8 cellular contexts compared by ENCODE assay signal in genomic region chr1:44485229-44485932, GRCh38.
DNase-seq lines count a peak whose midpoint lies in the region; ATAC-seq and TF ChIP-seq lines count a peak whose summit lies in the region.

No MANE protein-coding gene starts in this region.

- H3K27me3 ChIP-seq in PC-3 (ENCODE audit: low read length): no peaks in the 10 kb centered on the region
- H3K27me3 ChIP-seq in gastrocnemius medialis: no peaks in the 10 kb centered on the region

- BruUV-seq in PC-3 (replicated peaks; lab: Mats Ljungman, UMichigan): no TSS peak

- no peaks in the 10 kb centered on the region for H3K9me2 ChIP-seq in PC-3 (replicated peaks; ENCODE audit: low read length)

- H3K4me1 ChIP-seq in PC-3 (ENCODE audit: insufficient read depth, low read length) (peaks cover 14% of the 10 kb centered on the region), gastrocnemius medialis (peaks cover 3 to 9% of the 10 kb centered on the region in 2 donors)

- TF ChIP-seq POLR2A in gastrocnemius medialis (IDR thresholded peaks at IDR 0.05): no peak

- peak overlapping the region; percentile 43 for H2AFZ ChIP-seq in PC-3 (ENCODE audit: low read length)

- DNase-seq in HCEC 1CT: peak; percentile 75
- peak; percentile 48 for DNase-seq in PC-3
- DNase-seq in epithelial cell of prostate (ENCODE audit: low read depth, low spot score): peak; percentile 48
- DNase-seq in gastrocnemius medialis: no peak
- no peak for DNase-seq in T-helper 1 cell

- H3K27ac ChIP-seq in PC-3 (ENCODE audit: low read length) (peak overlapping the region; percentile 17; the same call in 1 of the 2 replicates), epithelial cell of prostate (no peak overlapping the region), gastrocnemius medialis (peak overlapping the region; percentile 46 to 76 (median 72))

- no peaks in the 10 kb centered on the region for H3K79me2 ChIP-seq in PC-3 (ENCODE audit: low read length)

- H3K4me3 ChIP-seq in PC-3 (ENCODE audit: low read length) (no peak overlapping the region), gastrocnemius medialis (peak overlapping the region in 2 of 4 donors; percentile 12 to 34)

- H3K36me3 ChIP-seq in PC-3 (ENCODE audit: low read depth, low read length) (no peaks in the 10 kb centered on the region), gastrocnemius medialis (no peaks in the 10 kb centered on the region)

- intact Hi-C loops in PC-3 (cut with micrococcal nuclease) (no loop called here), gastrocnemius medialis (cut with DNase I; ENCODE audit: low total_unique reads) (loop anchor here (10.0 kb wide), 1 partner anchor 71 kb away; no protein-coding TSS in a partner anchor)

- H3F3A ChIP-seq in PC-3 (ENCODE audit: low read length, unreplicated experiment): no peaks in the 10 kb centered on the region

- ATAC-seq in PC-3 (peak; percentile 71), gastrocnemius medialis (peak; percentile 51 to 61), GM19324 (IDR thresholded peaks at IDR 0.05; ENCODE audit: low FRiP score, unreplicated experiment) (no peak), HG03439 (IDR thresholded peaks at IDR 0.05; ENCODE audit: unreplicated experiment) (no peak), HG03342 (IDR thresholded peaks at IDR 0.05; ENCODE audit: unreplicated experiment) (no peak)

- POLR2A ChIA-PET in PC-3 (lab: Charles Lee; ENCODE audit: unreplicated experiment): no interaction called here

- in situ Hi-C loops in gastrocnemius medialis (cut with MboI; ENCODE audit: low sequenced_read_pairs in 4 of 4): no loop called here

- H3K9ac ChIP-seq in PC-3 (ENCODE audit: low read length): no peak overlapping the region

- CTCF ChIA-PET in PC-3 (lab: Charles Lee): interaction anchor here (0.6 kb wide), 1 partner anchor 187 kb away, joined by 4 read pairs; no protein-coding TSS in a partner anchor

- no peaks in the 10 kb centered on the region for H3K9me3 ChIP-seq in PC-3 (ENCODE audit: low read length)
- no peaks in the 10 kb centered on the region for H3K9me3 ChIP-seq in gastrocnemius medialis

- H3K4me2 ChIP-seq in PC-3 (ENCODE audit: low read length): peak overlapping the region; percentile 1; the same call in 1 of the 2 replicates

- TF ChIP-seq CTCF in PC-3 (conservative IDR thresholded peaks at IDR 0.05; ENCODE audit: low read depth, low read length) (no peak), gastrocnemius medialis (IDR thresholded peaks at IDR 0.05 in 4 of 5, conservative IDR thresholded peaks at IDR 0.05 in 1 of 5) (no peak)

- H4K20me1 ChIP-seq in PC-3 (ENCODE audit: low read length): no peaks in the 10 kb centered on the region

Comparison
In these comparisons a context has a peak if more than half of its experiments do, and no peak if none do; other contexts are left out.
1. DNase-seq: peak in HCEC 1CT (single experiment), PC-3 (single experiment) and epithelial cell of prostate (single experiment); none in gastrocnemius medialis (0 of 2) and T-helper 1 cell (0 of 5).
2. ATAC-seq: peak in PC-3 (single experiment) and gastrocnemius medialis (2 of 2); none in GM19324 (single experiment), HG03439 (single experiment) and HG03342 (single experiment).